ENCODE assay signal across 1 cellular context in genomic region chr14:74637184-74637562, GRCh38.
TF ChIP-seq lines count a peak whose summit lies in the region.

No MANE protein-coding gene starts in this region.

TF ChIP-seq in GM23338, 12 proteins besides CTCF, POLR2A, EP300 and RAD21 (continued from another document):
- no peak for TF ChIP-seq REST (IDR thresholded peaks at IDR 0.05; ENCODE audit: unreplicated experiment)
- no peak for TF ChIP-seq POLR2AphosphoS5 (IDR thresholded peaks at IDR 0.05; ENCODE audit: low read depth)
- TF ChIP-seq, protein P1, sequence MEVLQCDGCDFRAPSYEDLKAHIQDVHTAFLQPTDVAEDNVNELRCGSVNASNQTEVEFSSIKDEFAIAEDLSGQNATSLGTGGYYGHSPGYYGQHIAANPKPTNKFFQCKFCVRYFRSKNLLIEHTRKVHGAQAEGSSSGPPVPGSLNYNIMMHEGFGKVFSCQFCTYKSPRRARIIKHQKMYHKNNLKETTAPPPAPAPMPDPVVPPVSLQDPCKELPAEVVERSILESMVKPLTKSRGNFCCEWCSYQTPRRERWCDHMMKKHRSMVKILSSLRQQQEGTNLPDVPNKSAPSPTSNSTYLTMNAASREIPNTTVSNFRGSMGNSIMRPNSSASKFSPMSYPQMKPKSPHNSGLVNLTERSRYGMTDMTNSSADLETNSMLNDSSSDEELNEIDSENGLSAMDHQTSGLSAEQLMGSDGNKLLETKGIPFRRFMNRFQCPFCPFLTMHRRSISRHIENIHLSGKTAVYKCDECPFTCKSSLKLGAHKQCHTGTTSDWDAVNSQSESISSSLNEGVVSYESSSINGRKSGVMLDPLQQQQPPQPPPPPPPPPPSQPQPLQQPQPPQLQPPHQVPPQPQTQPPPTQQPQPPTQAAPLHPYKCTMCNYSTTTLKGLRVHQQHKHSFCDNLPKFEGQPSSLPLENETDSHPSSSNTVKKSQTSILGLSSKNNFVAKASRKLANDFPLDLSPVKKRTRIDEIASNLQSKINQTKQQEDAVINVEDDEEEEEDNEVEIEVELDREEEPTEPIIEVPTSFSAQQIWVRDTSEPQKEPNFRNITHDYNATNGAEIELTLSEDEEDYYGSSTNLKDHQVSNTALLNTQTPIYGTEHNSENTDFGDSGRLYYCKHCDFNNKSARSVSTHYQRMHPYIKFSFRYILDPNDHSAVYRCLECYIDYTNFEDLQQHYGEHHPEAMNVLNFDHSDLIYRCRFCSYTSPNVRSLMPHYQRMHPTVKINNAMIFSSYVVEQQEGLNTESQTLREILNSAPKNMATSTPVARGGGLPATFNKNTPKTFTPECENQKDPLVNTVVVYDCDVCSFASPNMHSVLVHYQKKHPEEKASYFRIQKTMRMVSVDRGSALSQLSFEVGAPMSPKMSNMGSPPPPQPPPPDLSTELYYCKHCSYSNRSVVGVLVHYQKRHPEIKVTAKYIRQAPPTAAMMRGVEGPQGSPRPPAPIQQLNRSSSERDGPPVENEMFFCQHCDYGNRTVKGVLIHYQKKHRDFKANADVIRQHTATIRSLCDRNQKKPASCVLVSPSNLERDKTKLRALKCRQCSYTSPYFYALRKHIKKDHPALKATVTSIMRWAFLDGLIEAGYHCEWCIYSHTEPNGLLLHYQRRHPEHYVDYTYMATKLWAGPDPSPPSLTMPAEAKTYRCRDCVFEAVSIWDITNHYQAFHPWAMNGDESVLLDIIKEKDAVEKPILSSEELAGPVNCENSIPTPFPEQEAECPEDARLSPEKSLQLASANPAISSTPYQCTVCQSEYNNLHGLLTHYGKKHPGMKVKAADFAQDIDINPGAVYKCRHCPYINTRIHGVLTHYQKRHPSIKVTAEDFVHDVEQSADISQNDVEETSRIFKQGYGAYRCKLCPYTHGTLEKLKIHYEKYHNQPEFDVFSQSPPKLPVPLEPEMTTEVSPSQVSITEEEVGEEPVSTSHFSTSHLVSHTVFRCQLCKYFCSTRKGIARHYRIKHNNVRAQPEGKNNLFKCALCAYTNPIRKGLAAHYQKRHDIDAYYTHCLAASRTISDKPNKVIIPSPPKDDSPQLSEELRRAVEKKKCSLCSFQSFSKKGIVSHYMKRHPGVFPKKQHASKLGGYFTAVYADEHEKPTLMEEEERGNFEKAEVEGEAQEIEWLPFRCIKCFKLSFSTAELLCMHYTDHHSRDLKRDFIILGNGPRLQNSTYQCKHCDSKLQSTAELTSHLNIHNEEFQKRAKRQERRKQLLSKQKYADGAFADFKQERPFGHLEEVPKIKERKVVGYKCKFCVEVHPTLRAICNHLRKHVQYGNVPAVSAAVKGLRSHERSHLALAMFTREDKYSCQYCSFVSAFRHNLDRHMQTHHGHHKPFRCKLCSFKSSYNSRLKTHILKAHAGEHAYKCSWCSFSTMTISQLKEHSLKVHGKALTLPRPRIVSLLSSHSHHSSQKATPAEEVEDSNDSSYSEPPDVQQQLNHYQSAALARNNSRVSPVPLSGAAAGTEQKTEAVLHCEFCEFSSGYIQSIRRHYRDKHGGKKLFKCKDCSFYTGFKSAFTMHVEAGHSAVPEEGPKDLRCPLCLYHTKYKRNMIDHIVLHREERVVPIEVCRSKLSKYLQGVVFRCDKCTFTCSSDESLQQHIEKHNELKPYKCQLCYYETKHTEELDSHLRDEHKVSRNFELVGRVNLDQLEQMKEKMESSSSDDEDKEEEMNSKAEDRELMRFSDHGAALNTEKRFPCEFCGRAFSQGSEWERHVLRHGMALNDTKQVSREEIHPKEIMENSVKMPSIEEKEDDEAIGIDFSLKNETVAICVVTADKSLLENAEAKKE (CRISPR knock-in tag; IDR thresholded peaks at IDR 0.05), result no peak
